In the genomic region with DNA sequence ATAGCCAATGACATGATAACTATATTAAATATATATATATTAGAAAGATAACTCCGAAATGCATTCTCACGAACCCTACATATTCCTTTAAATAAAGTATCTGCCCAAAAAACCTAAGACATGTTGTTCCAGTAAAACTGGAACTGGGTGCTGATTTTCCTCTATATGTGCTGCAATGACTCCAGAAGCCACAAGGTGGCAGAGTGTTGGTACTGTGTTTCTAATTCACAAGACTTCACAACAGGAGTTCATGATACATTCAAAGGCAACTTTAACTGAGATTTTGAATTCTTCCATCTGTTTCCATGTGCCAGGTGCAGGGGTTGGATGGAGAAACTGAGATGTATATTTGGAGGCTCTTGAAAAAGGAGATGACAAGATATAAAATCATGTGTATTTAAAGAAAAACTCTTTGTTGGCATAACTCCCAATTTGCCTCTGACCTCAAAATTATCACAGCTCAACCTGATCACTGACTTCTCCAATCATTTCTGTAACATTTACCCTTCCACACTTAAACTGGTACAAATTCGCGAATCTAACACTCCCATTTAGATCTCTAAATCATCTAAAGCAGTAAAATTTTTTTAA, we compare ENCODE assay signal across 8 cellular contexts.
DNase-seq lines count a peak whose midpoint lies in the region; ATAC-seq and TF ChIP-seq lines count a peak whose summit lies in the region.

No MANE protein-coding gene starts in this region.

- peak in 2 of 5 donors; percentile 24 to 26 for DNase-seq in heart left ventricle
- no peak for DNase-seq in cardiac septum (ENCODE audit: low spot score)
- DNase-seq in LNCaP clone FGC (ENCODE audit: low read depth): peak; percentile 42
- peak; percentile 76 for DNase-seq in globus pallidus (ENCODE audit: low spot score)
- peak; percentile 14 for DNase-seq in prostate gland (ENCODE audit: low spot score)
- no peak for DNase-seq in ecto neural progenitor cell (ENCODE audit: low spot score)

- H3K4me1 ChIP-seq in heart left ventricle (no peaks in the 10 kb centered on the region), prostate gland (replicated peaks) (no peaks in the 10 kb centered on the region)

- 18 to 27% (median 20%) methylated on average over 4 of the region's 4 CpGs for WGBS in heart left ventricle, 4 donors
- WGBS in prostate gland: 19% methylated on average over 4 of the region's 4 CpGs

- ATAC-seq in heart left ventricle (no peak), GM21515 (IDR thresholded peaks at IDR 0.05; ENCODE audit: unreplicated experiment) (peak; percentile 69)

- H3K36me3 ChIP-seq in heart left ventricle: no peaks in the 10 kb centered on the region
- no peaks in the 10 kb centered on the region for H3K36me3 ChIP-seq in prostate gland

- no peaks in the 10 kb centered on the region for H3K9me3 ChIP-seq in heart left ventricle
- H3K9me3 ChIP-seq in prostate gland: no peaks in the 10 kb centered on the region

- TF ChIP-seq POLR2A in heart left ventricle (IDR thresholded peaks at IDR 0.05): no peak
- TF ChIP-seq POLR2A in prostate gland (IDR thresholded peaks at IDR 0.05): no peak

- H3K27me3 ChIP-seq in heart left ventricle (no peaks in the 10 kb centered on the region), prostate gland (replicated peaks; ENCODE audit: insufficient read depth) (no peaks in the 10 kb centered on the region)

- H3K27ac ChIP-seq in heart left ventricle: no peak overlapping the region
- no peak overlapping the region for H3K27ac ChIP-seq in prostate gland

- TF ChIP-seq CTCF in heart left ventricle (IDR thresholded peaks at IDR 0.05): peak; percentile 68 to 83 (median 78)
- peak; percentile 88 for TF ChIP-seq CTCF in LNCaP clone FGC (IDR thresholded peaks at IDR 0.05; ENCODE audit: control insufficient read depth, extremely low read depth, insufficient read depth)
- TF ChIP-seq CTCF in WI38 (IDR thresholded peaks at IDR 0.05; ENCODE audit: low read depth, low read length): peak; percentile 67
- TF ChIP-seq CTCF in prostate gland (IDR thresholded peaks at IDR 0.05): peak; percentile 32 to 68 (median 46)

- intact Hi-C loops in heart left ventricle (cut with DNase I) (loop anchor here in 7 of 10 donors (10.0 kb wide), 3 partner anchors 140 to 560 kb away; no protein-coding TSS in a partner anchor), cardiac septum (cut with DNase I) (no loop called here), prostate gland (cut with DNase I) (loop anchor here (10.0 kb wide), 1 partner anchor 140 kb away; no protein-coding TSS in a partner anchor)

- H3K4me3 ChIP-seq in heart left ventricle (no peak overlapping the region), LNCaP clone FGC (ENCODE audit: low read depth, low read length) (no peak overlapping the region), WI38 (ENCODE audit: low read depth, low read length) (no peak overlapping the region), prostate gland (no peak overlapping the region)

Comparison
In these comparisons a context has a peak if more than half of its experiments do, and no peak if none do; other contexts are left out.
1. DNase-seq: peak in LNCaP clone FGC (single experiment), globus pallidus (single experiment) and prostate gland (single experiment); none in cardiac septum (single experiment) and ecto neural progenitor cell (single experiment).
2. Peak in every context shown above with its lines, with median percentiles within 50 percentile points of each other: CTCF ChIP-seq.